Comparison of ENCODE assay signal across 34 cellular contexts in genomic region chr20:60525397-60525796, GRCh38.
"Had no signal": no experiment of that assay in that cellular context is flagged by ENCODE, and none has a peak within 500 bp of the region (broad histone marks: within the 10 kb centered on the region; RNA-seq: fewer than 3 reads in every experiment).

No MANE protein-coding gene starts in this region.

- H3K4me3 ChIP-seq: MG63 had no signal

- H3K27me3 ChIP-seq: MG63 had no signal

- H3K36me3 ChIP-seq: MG63 had no signal

- H3K9me3 ChIP-seq: MG63 had no signal

- DNase-seq: Karpas-422, Kasumi-1, MG63, MM.1S, MV-4-11, NCI-H1048, NCI-H1092, NCI-H1092 treated with DMSO at 0.1 percent for 48 hours, NCI-H1105, NCI-H1105 treated with DMSO at 0.1 percent for 48 hours, NCI-H1417, NCI-H1417 treated with DMSO at 0.1 percent for 48 hours, NCI-H1436, NCI-H1436 treated with DMSO at 0.1 percent for 48 hours, NCI-H146, NCI-H1694, NCI-H1694 treated with DMSO at 0.1 percent for 48 hours, NCI-H187, NCI-H187 treated with DMSO at 0.1 percent for 48 hours, NCI-H1930, NCI-H2029, NCI-H2029 treated with DMSO at 0.1 percent for 48 hours, NCI-H2081, NCI-H2081 treated with DMSO at 0.1 percent for 48 hours, NCI-H2107, NCI-H2171, NCI-H2171 treated with DMSO at 0.1 percent for 48 hours, NCI-H2227 treated with DMSO at 0.1 percent for 48 hours, NCI-H226, NCI-H345, NCI-H446, NCI-H446 treated with DMSO at 0.1 percent for 48 hours, NCI-H510A, NCI-H510A treated with DMSO at 0.1 percent for 48 hours had no signal
